11 cellular contexts compared by ENCODE assay signal in the genomic region with DNA sequence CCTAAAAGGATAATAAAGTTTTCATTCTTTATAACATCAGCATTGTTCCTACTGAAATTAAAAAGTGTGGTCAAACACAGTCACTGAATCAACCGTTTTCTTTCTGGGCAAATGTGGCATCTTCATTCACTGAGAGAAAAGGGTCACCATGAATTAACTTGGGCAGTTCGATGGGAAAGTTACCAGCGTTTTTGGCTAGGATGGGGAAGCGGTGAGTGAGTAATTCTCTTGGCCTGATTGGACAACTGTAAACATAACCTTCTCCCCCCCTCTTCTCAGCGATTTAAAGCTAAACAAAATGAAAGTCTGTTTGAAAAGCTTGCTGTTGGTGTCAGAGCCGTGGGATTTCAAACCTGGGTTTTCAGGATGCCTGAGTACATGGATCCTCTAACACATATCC.
A peak's percentile ranks its signal among the peaks of the same experiment; 100 is the strongest.
DNase-seq lines count a peak whose midpoint lies in the region; ATAC-seq, FAIRE-seq and TF ChIP-seq lines count a peak whose summit lies in the region.
"Had no signal": no experiment of that assay in that cellular context is flagged by ENCODE, and none has a peak within 500 bp of the region (broad histone marks: within the 10 kb centered on the region; RNA-seq: fewer than 3 reads in every experiment).

No MANE protein-coding gene starts in this region.

- peaks cover 12% of the 10 kb centered on the region for H3K36me3 ChIP-seq in BJ (ENCODE audit: control insufficient read depth, insufficient read depth, low read length)
- H3K36me3 ChIP-seq in esophagus squamous epithelium, result peaks cover 12 to 98% (median 25%) of the 10 kb centered on the region in 3 donors
- peaks cover 0 to 21% of the 10 kb centered on the region in 2 donors for H3K36me3 ChIP-seq in gastrocnemius medialis

- no peak for TF ChIP-seq CTCF in BJ (IDR thresholded peaks at IDR 0.05; ENCODE audit: insufficient read depth, low read depth, low read length)
- TF ChIP-seq CTCF in esophagus squamous epithelium (IDR thresholded peaks at IDR 0.05), result no peak
- no peak for TF ChIP-seq CTCF in gastrocnemius medialis (IDR thresholded peaks at IDR 0.05 in 4 of 5, conservative IDR thresholded peaks at IDR 0.05 in 1 of 5)
- no peak for TF ChIP-seq CTCF in lower leg skin (IDR thresholded peaks at IDR 0.05)

- ATAC-seq in gastrocnemius medialis (peak in 1 of 2 donors; percentile 10), HG03565 (IDR thresholded peaks at IDR 0.05; ENCODE audit: unreplicated experiment) (no peak)
- ATAC-seq: Panc1 had no signal

- CTCF ChIA-PET in BJ (lab: Yijun Ruan, JAX), result interaction anchor here (1.3 kb wide), 1 partner anchor 182 kb away, joined by 5 read pairs; a partner anchor contains a TSS

- H3K9me3 ChIP-seq in esophagus squamous epithelium (no peaks in the 10 kb centered on the region), gastrocnemius medialis (no peaks in the 10 kb centered on the region)

- in situ Hi-C loops in gastrocnemius medialis (cut with MboI; ENCODE audit: low sequenced_read_pairs in 4 of 4), result no loop called here

- DNase-seq in BJ (ENCODE audit: low read depth) (no peak), RCC 7860 (ENCODE audit: low spot score) (peak; percentile 12), esophagus squamous epithelium (lab: John Stamatoyannopoulos, UW) (no peak), gastrocnemius medialis (no peak), lower leg skin (ENCODE audit: low spot score in 2 of 2) (no peak), middle frontal gyrus (ENCODE audit: extremely low spot score, low spot score) (no peak), cerebellum (ENCODE audit: low spot score) (no peak)
- DNase-seq: activated CD8-positive, alpha-beta memory T cell treated with anti-CD3 and anti-CD28 coated beads, Interleukin-2, amount 50 U/mL, for 48 hours; DMS79 treated with DMSO at 0.1 percent for 48 hours had no signal

- FAIRE-seq in RCC 7860 (lab: Jason Lieb, UNC), result no peak

- POLR2A ChIA-PET in BJ (lab: Charles Lee), result no interaction called here

- intact Hi-C loops in esophagus squamous epithelium (cut with DNase I), result no loop called here
- intact Hi-C loops in gastrocnemius medialis (cut with DNase I; ENCODE audit: low total_unique reads), result loop anchor here (10.0 kb wide), 1 partner anchor 50 kb away; no protein-coding TSS in a partner anchor
- intact Hi-C loops in lower leg skin (cut with DNase I; ENCODE audit: low total_unique reads), result no loop called here

- H3K4me1 ChIP-seq in esophagus squamous epithelium (peaks cover 0 to 33% (median 11%) of the 10 kb centered on the region in 3 donors), gastrocnemius medialis (peaks cover 17 to 28% of the 10 kb centered on the region in 2 donors)

- H3K27ac ChIP-seq in esophagus squamous epithelium (peak overlapping the region; percentile 42 to 74 (median 62)), gastrocnemius medialis (peak overlapping the region; percentile 29 to 53 (median 42))

- WGBS in esophagus squamous epithelium, 2 donors, result 40% methylated on average over 6 of the region's 6 CpGs
- 43 to 67% methylated on average over 6 of the region's 6 CpGs for WGBS in lower leg skin, 2 donors

- no peaks in the 10 kb centered on the region for H3K27me3 ChIP-seq in BJ (ENCODE audit: control insufficient read depth, insufficient read depth, low read length)
- H3K27me3 ChIP-seq in esophagus squamous epithelium, result peaks cover 0 to 3% (median 0%) of the 10 kb centered on the region in 4 donors
- no peaks in the 10 kb centered on the region for H3K27me3 ChIP-seq in gastrocnemius medialis

- peak overlapping the region; percentile 23; the same call in 1 of the 2 replicates for H3K4me3 ChIP-seq in BJ (ENCODE audit: low read depth, low read length)
- H3K4me3 ChIP-seq in esophagus squamous epithelium, result peak overlapping the region in 1 of 4 donors; percentile 12
- no peak overlapping the region for H3K4me3 ChIP-seq in gastrocnemius medialis
- no peak overlapping the region for H3K4me3 ChIP-seq in lower leg skin (ENCODE audit: low read depth, poor library complexity, severe bottlenecking)

- TF ChIP-seq POLR2A in esophagus squamous epithelium (IDR thresholded peaks at IDR 0.05) (no peak), gastrocnemius medialis (IDR thresholded peaks at IDR 0.05) (no peak), lower leg skin (IDR thresholded peaks at IDR 0.05) (no peak)
